ENCODE assay signal across 8 cellular contexts in the genomic region with DNA sequence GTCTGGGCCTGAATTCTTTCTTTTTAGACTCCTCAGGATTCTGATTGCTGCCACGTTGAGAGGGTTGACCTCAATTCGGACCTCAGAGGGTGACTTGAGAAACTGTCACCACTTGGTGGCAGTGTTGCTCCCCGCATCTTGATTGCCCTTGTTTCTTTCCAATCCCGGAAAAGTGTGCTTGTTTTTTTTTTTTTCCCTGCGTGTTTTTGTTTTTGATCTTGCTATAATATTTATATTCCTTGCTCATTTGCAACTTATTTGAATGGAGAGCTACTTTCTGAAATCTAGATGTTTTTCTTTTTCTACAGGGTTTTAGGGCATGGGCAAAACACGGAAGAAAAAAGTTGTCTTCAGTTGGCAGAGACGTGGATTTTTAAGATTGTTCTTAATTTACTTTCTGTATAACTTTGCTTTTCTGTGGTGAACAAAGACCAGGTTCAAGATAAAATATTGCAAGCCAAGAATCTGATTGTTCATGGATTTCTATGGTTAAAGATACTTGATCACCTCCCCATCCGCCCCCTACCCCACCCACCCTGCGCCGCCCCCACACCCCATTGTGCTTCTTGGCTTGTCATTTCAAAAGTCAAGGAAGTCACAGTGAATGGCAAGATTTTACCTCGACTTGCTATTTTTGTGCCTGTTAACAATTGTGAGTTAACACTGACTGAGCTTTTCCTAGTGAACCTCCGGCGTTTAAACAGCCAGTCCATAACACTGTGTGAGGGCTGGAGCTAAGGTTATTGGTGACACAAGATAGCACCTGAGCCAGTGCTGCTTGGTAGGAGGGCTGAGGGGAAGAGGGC.
DNase-seq lines count a peak whose midpoint lies in the region; ATAC-seq and TF ChIP-seq lines count a peak whose summit lies in the region.

No MANE protein-coding gene starts in this region.

- H3K36me3 ChIP-seq in ACC112 (ENCODE audit: insufficient read depth, low read length), result no peaks in the 10 kb centered on the region
- peaks cover 4% of the 10 kb centered on the region for H3K36me3 ChIP-seq in skeletal muscle satellite cell (ENCODE audit: insufficient read depth, low read length)

- H3K4me3 ChIP-seq in ACC112 (ENCODE audit: low read depth, low read length), result peak overlapping the region; percentile 72
- H3K4me3 ChIP-seq in astrocyte of the cerebellum (ENCODE audit: low read depth, low read length), result no peak overlapping the region
- peak overlapping the region; percentile 38 for H3K4me3 ChIP-seq in skeletal muscle satellite cell (ENCODE audit: low read length)

- peaks cover 14% of the 10 kb centered on the region for H3K4me1 ChIP-seq in ACC112 (ENCODE audit: control insufficient read depth, insufficient read depth, low read length, unreplicated experiment)
- H3K4me1 ChIP-seq in skeletal muscle satellite cell (ENCODE audit: control insufficient read depth, insufficient read depth, low read length), result peaks cover 13% of the 10 kb centered on the region

- H3K79me2 ChIP-seq in ACC112 (ENCODE audit: control insufficient read depth, insufficient read depth, low read length, unreplicated experiment), result no peaks in the 10 kb centered on the region

- DNase-seq in NAMALWA (ENCODE audit: low spot score), result peak; percentile 71
- peak; percentile 66 for DNase-seq in T1000 (lab: John Stamatoyannopoulos, UW)
- DNase-seq in astrocyte of the cerebellum (ENCODE audit: low read depth), result peak; percentile 74
- peak in 40 of 51 donors; percentile 5 to 81 (median 48) for DNase-seq in hypothalamus (lab: John Stamatoyannopoulos, UW)

- TF ChIP-seq CTCF in astrocyte of the cerebellum (IDR thresholded peaks at IDR 0.05; ENCODE audit: low read depth, low read length, missing control alignments), result peak; percentile 76

- ATAC-seq in GM18907 (IDR thresholded peaks at IDR 0.05; ENCODE audit: unreplicated experiment) (peak; percentile 68), HG03571 (IDR thresholded peaks at IDR 0.05; ENCODE audit: unreplicated experiment) (no peak)

- peak overlapping the region; percentile 44; the same call in 1 of the 2 replicates for H3K27ac ChIP-seq in ACC112 (ENCODE audit: low read depth, low read length)

- H3K4me2 ChIP-seq in skeletal muscle satellite cell (ENCODE audit: low read length), result peak overlapping the region; percentile 71

- H3K27me3 ChIP-seq in ACC112 (ENCODE audit: insufficient read depth, low read length), result no peaks in the 10 kb centered on the region
- no peaks in the 10 kb centered on the region for H3K27me3 ChIP-seq in skeletal muscle satellite cell (ENCODE audit: control insufficient read depth, insufficient read depth, low read length)

- H3K9ac ChIP-seq in skeletal muscle satellite cell (ENCODE audit: low read depth, low read length), result peak overlapping the region; percentile 71

- H3K9me3 ChIP-seq in skeletal muscle satellite cell (replicated peaks; ENCODE audit: low read length), result no peaks in the 10 kb centered on the region

- in situ Hi-C loops in astrocyte of the cerebellum (cut with HindIII; ENCODE audit: low sequenced_read_pairs), result no loop called here

- peak overlapping the region; percentile 58 for H2AFZ ChIP-seq in ACC112 (ENCODE audit: low read length, unreplicated experiment)
